Comparison of ENCODE assay signal across 8 cellular contexts in genomic region chr6:33711140-33712129, GRCh38. TPM values are rescaled to one million over a fixed set of nuclear protein-coding genes. Genes with fewer than 3 reads are reported as not detected.
DNase-seq lines count a peak whose midpoint lies in the region; ATAC-seq and TF ChIP-seq lines count a peak whose summit lies in the region.

TSS of gene UQCC2 (minus strand) at chr6:33711700. CDS start at chr6:33711686, 14 bp downstream.

- POLR2A ChIA-PET in naive thymus-derived CD4-positive, alpha-beta T cell (lab: Charles Lee) = interaction anchor here (0.5 to 5.9 kb wide), 23 partner anchors 11 to 1863 kb away, joined by 3 to 53 read pairs (median 4); partner anchors contain the start of genes CUTA, ITPR3, LEMD2 and RPS18

- H3K9me2 ChIP-seq in DOHH2 (replicated peaks; ENCODE audit: control insufficient read depth, low read length) (no peaks in the 10 kb centered on the region), GM23248 (ENCODE audit: insufficient read depth) (no peaks in the 10 kb centered on the region)

- H3F3A ChIP-seq in DOHH2 (ENCODE audit: control insufficient read depth, insufficient read depth) (peaks cover 2% of the 10 kb centered on the region), GM23248 (ENCODE audit: insufficient read depth) (no peaks in the 10 kb centered on the region)

- 1 to 2% methylated on average over 58 to 73 of the region's 73 CpGs for WGBS in GM23248 (ENCODE audit: low coverage in 1 of 2, low lambda C conversion rate in 2 of 2, missing lambda C conversion rate in 2 of 2), 2 experiments

- DNase-seq in GM23248 = peak; percentile 99
- peak; percentile 93 for DNase-seq in LHCN-M2 (ENCODE audit: low read depth)
- DNase-seq in RPMI7951 (ENCODE audit: low read depth) = peak; percentile 94
- peak; percentile 96 for DNase-seq in activated T-helper 1 cell treated with anti-CD3 and anti-CD28 coated beads, Interleukin-12 subunit alpha, Interleukin-12 subunit beta, Interleukin-2, Interleukin-4 antibody, amounts not matched to agents 30 ng/mL and 10 ng/mL and 1 ng/mL, durations not matched to agents 14 hours and 24 hours and 36 hours (ENCODE audit: low spot score)
- DNase-seq in fibroblast of gingiva (ENCODE audit: low read depth) = peak; percentile 92
- DNase-seq in naive thymus-derived CD4-positive, alpha-beta T cell = peak; percentile 94 to 97 (median 97)
- peak; percentile 94 for DNase-seq in stimulated activated naive B cell treated with anti-CD40 and anti-IgM and Interleukin-4, amounts not matched to agents 10 μg/mL and 1 μg/mL and 100 μg/mL, for 72 hours

- H3K36me3 ChIP-seq in DOHH2 (ENCODE audit: control insufficient read depth, low read length) (peaks cover 38% of the 10 kb centered on the region), GM23248 (ENCODE audit: low read depth) (no peaks in the 10 kb centered on the region)
- H3K36me3 ChIP-seq in naive thymus-derived CD4-positive, alpha-beta T cell (ENCODE audit: control insufficient read depth in 2 of 3, insufficient read depth in 3 of 3, low read length in 3 of 3) = peaks cover 0 to 27% (median 0%) of the 10 kb centered on the region in 3 experiments

- H3K4me2 ChIP-seq in DOHH2 (ENCODE audit: low read length) (peak within 1 kb of the TSS; percentile 94), GM23248 (ENCODE audit: unreplicated experiment) (peak within 1 kb of the TSS; percentile 95)

- peak within 1 kb of the TSS; percentile 99 for H3K27ac Mint-ChIP-seq in activated T-helper 1 cell treated with anti-CD3 and anti-CD28 coated beads, Interleukin-12 subunit alpha, Interleukin-12 subunit beta, Interleukin-2, Interleukin-4 antibody, amounts not matched to agents 30 ng/mL and 10 ng/mL and 1 ng/mL, durations not matched to agents 14 hours and 24 hours and 36 hours
- H3K27ac Mint-ChIP-seq in naive thymus-derived CD4-positive, alpha-beta T cell = peak within 1 kb of the TSS; percentile 94 to 98 (median 98)
- H3K27ac Mint-ChIP-seq in stimulated activated naive B cell treated with anti-CD40 and anti-IgM and Interleukin-4, amounts not matched to agents 10 μg/mL and 1 μg/mL and 100 μg/mL, for 72 hours = peak within 1 kb of the TSS; percentile 100

- no peaks in the 10 kb centered on the region for H3K9me3 Mint-ChIP-seq in activated T-helper 1 cell treated with anti-CD3 and anti-CD28 coated beads, Interleukin-12 subunit alpha, Interleukin-12 subunit beta, Interleukin-2, Interleukin-4 antibody, amounts not matched to agents 30 ng/mL and 10 ng/mL and 1 ng/mL, durations not matched to agents 14 hours and 24 hours and 36 hours
- peaks cover 0 to 2% (median 0%) of the 10 kb centered on the region in 11 donors for H3K9me3 Mint-ChIP-seq in naive thymus-derived CD4-positive, alpha-beta T cell
- H3K9me3 Mint-ChIP-seq in stimulated activated naive B cell treated with anti-CD40 and anti-IgM and Interleukin-4, amounts not matched to agents 10 μg/mL and 1 μg/mL and 100 μg/mL, for 72 hours = no peaks in the 10 kb centered on the region

- peak; percentile 65 for TF ChIP-seq CTCF in DOHH2 (IDR thresholded peaks at IDR 0.05; ENCODE audit: low read depth, low read length, poor library complexity, severe bottlenecking)

- peaks cover 3% of the 10 kb centered on the region for H3K27me3 Mint-ChIP-seq in activated T-helper 1 cell treated with anti-CD3 and anti-CD28 coated beads, Interleukin-12 subunit alpha, Interleukin-12 subunit beta, Interleukin-2, Interleukin-4 antibody, amounts not matched to agents 30 ng/mL and 10 ng/mL and 1 ng/mL, durations not matched to agents 14 hours and 24 hours and 36 hours (ENCODE audit: insufficient read depth)
- peaks cover 0 to 9% (median 0%) of the 10 kb centered on the region in 5 donors for H3K27me3 Mint-ChIP-seq in naive thymus-derived CD4-positive, alpha-beta T cell
- no peaks in the 10 kb centered on the region for H3K27me3 Mint-ChIP-seq in stimulated activated naive B cell treated with anti-CD40 and anti-IgM and Interleukin-4, amounts not matched to agents 10 μg/mL and 1 μg/mL and 100 μg/mL, for 72 hours

- in situ Hi-C loops in GM23248 (cut with MboI) = no loop called here

- H3K27me3 ChIP-seq in DOHH2 (ENCODE audit: control insufficient read depth, low read length) (no peaks in the 10 kb centered on the region), GM23248 (replicated peaks; ENCODE audit: insufficient read depth) (no peaks in the 10 kb centered on the region)
- no peaks in the 10 kb centered on the region for H3K27me3 ChIP-seq in naive thymus-derived CD4-positive, alpha-beta T cell (ENCODE audit: control insufficient read depth in 2 of 2, insufficient read depth in 2 of 2, low read length in 2 of 2)

- peaks cover 22% of the 10 kb centered on the region for H3K36me3 Mint-ChIP-seq in activated T-helper 1 cell treated with anti-CD3 and anti-CD28 coated beads, Interleukin-12 subunit alpha, Interleukin-12 subunit beta, Interleukin-2, Interleukin-4 antibody, amounts not matched to agents 30 ng/mL and 10 ng/mL and 1 ng/mL, durations not matched to agents 14 hours and 24 hours and 36 hours (ENCODE audit: low read depth)
- peaks cover 0 to 18% (median 7%) of the 10 kb centered on the region in 5 donors for H3K36me3 Mint-ChIP-seq in naive thymus-derived CD4-positive, alpha-beta T cell
- H3K36me3 Mint-ChIP-seq in stimulated activated naive B cell treated with anti-CD40 and anti-IgM and Interleukin-4, amounts not matched to agents 10 μg/mL and 1 μg/mL and 100 μg/mL, for 72 hours = peaks cover 24 to 34% of the 10 kb centered on the region in 2 donors

- CTCF ChIA-PET in naive thymus-derived CD4-positive, alpha-beta T cell (lab: Charles Lee) = interaction anchor here (0.6 to 2.8 kb wide), 24 partner anchors 10 to 452 kb away, joined by 3 to 30 read pairs (median 5); partner anchors contain the start of genes BAK1 and IP6K3

- H4K20me1 ChIP-seq in DOHH2 (ENCODE audit: control insufficient read depth, insufficient read depth, low read depth, low read length) = no peaks in the 10 kb centered on the region
- H4K20me1 ChIP-seq in GM23248 (ENCODE audit: insufficient read depth) = no peaks in the 10 kb centered on the region

- intact Hi-C loops in activated T-helper 1 cell treated with anti-CD3 and anti-CD28 coated beads, Interleukin-12 subunit alpha, Interleukin-12 subunit beta, Interleukin-2, Interleukin-4 antibody, amounts not matched to agents 30 ng/mL and 10 ng/mL and 1 ng/mL, durations not matched to agents 14 hours and 24 hours and 36 hours (cut with micrococcal nuclease) = loop anchor here (1.0 to 10.0 kb wide), 9 partner anchors 17 to 507 kb away; partner anchors contain the start of genes HSD17B8, ITPR3, RING1 and RXRB
- intact Hi-C loops in naive thymus-derived CD4-positive, alpha-beta T cell (cut with micrococcal nuclease) = loop anchor here (1.0 to 10.0 kb wide), 16 partner anchors 14 to 526 kb away; partner anchors contain the start of genes CUTA (in 2 of the 2), LEMD2 (in 2 of the 2), HMGA1 (in 1 of the 2) and HSD17B8 (in 1 of the 2)

- H3K4me3 ChIP-seq in DOHH2 (ENCODE audit: low read length) = peak within 1 kb of the TSS; percentile 82
- peak within 1 kb of the TSS; percentile 97 for H3K4me3 ChIP-seq in GM23248
- peak within 1 kb of the TSS; percentile 83 for H3K4me3 ChIP-seq in naive thymus-derived CD4-positive, alpha-beta T cell (ENCODE audit: low read length)

- H3K4me1 Mint-ChIP-seq in activated T-helper 1 cell treated with anti-CD3 and anti-CD28 coated beads, Interleukin-12 subunit alpha, Interleukin-12 subunit beta, Interleukin-2, Interleukin-4 antibody, amounts not matched to agents 30 ng/mL and 10 ng/mL and 1 ng/mL, durations not matched to agents 14 hours and 24 hours and 36 hours (ENCODE audit: low read depth) = peaks cover 42% of the 10 kb centered on the region
- peaks cover 22 to 46% (median 36%) of the 10 kb centered on the region in 7 donors for H3K4me1 Mint-ChIP-seq in naive thymus-derived CD4-positive, alpha-beta T cell
- H3K4me1 Mint-ChIP-seq in stimulated activated naive B cell treated with anti-CD40 and anti-IgM and Interleukin-4, amounts not matched to agents 10 μg/mL and 1 μg/mL and 100 μg/mL, for 72 hours = peaks cover 28 to 45% of the 10 kb centered on the region in 2 donors

- peak within 1 kb of the TSS; percentile 95 for H3K4me3 Mint-ChIP-seq in activated T-helper 1 cell treated with anti-CD3 and anti-CD28 coated beads, Interleukin-12 subunit alpha, Interleukin-12 subunit beta, Interleukin-2, Interleukin-4 antibody, amounts not matched to agents 30 ng/mL and 10 ng/mL and 1 ng/mL, durations not matched to agents 14 hours and 24 hours and 36 hours
- H3K4me3 Mint-ChIP-seq in naive thymus-derived CD4-positive, alpha-beta T cell = peak within 1 kb of the TSS; percentile 94 to 99 (median 98)
- H3K4me3 Mint-ChIP-seq in stimulated activated naive B cell treated with anti-CD40 and anti-IgM and Interleukin-4, amounts not matched to agents 10 μg/mL and 1 μg/mL and 100 μg/mL, for 72 hours = peak within 1 kb of the TSS; percentile 99 to 100

- H3K9ac ChIP-seq in GM23248 = peak within 1 kb of the TSS; percentile 85

- peak within 1 kb of the TSS; percentile 91 for H3K27ac ChIP-seq in DOHH2 (ENCODE audit: low read depth, low read length)
- peak within 1 kb of the TSS; percentile 49 for H3K27ac ChIP-seq in GM23248
- peak within 1 kb of the TSS; percentile 91 for H3K27ac ChIP-seq in naive thymus-derived CD4-positive, alpha-beta T cell (ENCODE audit: low read depth, low read length)

- H3K4me1 ChIP-seq in DOHH2 (ENCODE audit: control insufficient read depth, low read length) = peaks cover 34% of the 10 kb centered on the region
- peaks cover 12% of the 10 kb centered on the region for H3K4me1 ChIP-seq in GM23248 (ENCODE audit: insufficient read depth)
- peaks cover 9 to 11% of the 10 kb centered on the region in 2 donors for H3K4me1 ChIP-seq in naive thymus-derived CD4-positive, alpha-beta T cell (ENCODE audit: control insufficient read depth in 2 of 2, insufficient read depth in 2 of 2, low read length in 2 of 2)

- no peaks in the 10 kb centered on the region for H3K9me3 ChIP-seq in DOHH2 (ENCODE audit: control insufficient read depth, insufficient read depth, low read length)
- H3K9me3 ChIP-seq in GM23248 (ENCODE audit: low read depth) = no peaks in the 10 kb centered on the region
- H3K9me3 ChIP-seq in naive thymus-derived CD4-positive, alpha-beta T cell (ENCODE audit: control insufficient read depth in 2 of 3, low read length in 3 of 3) = no peaks in the 10 kb centered on the region

- H3K79me2 ChIP-seq in DOHH2 (ENCODE audit: control insufficient read depth, low read length) (peaks cover 28% of the 10 kb centered on the region), GM23248 (ENCODE audit: insufficient read depth) (peaks cover 24% of the 10 kb centered on the region)

- H2AFZ ChIP-seq in GM23248 = peak within 1 kb of the TSS; percentile 90

- ATAC-seq in naive thymus-derived CD4-positive, alpha-beta T cell = peak; percentile 97
- ATAC-seq in stimulated activated naive B cell treated with anti-CD40 and anti-IgM and Interleukin-4, amounts not matched to agents 10 μg/mL and 1 μg/mL and 100 μg/mL, for 72 hours (replicated peaks) = peak; percentile 94 to 96

RNA-seq across cellular contexts. Expression of gene UQCC2, which starts in this region (rescaled TPM):
- total RNA-seq in GM23248 (2014; rRNA removed; shearing (Covaris generic)) = 11.4 and 31.7 TPM in 2 replicates
- polyA plus RNA-seq in GM23248 (2016; fragmentation: Nextera tagmentation; extraction: Ambion mirVana) = 134 and 138 TPM in 2 replicates
- 36.4 and 48.7 TPM in 2 replicates for total RNA-seq in LHCN-M2 (2014; rRNA removed)
- polyA plus RNA-seq in LHCN-M2 (2012) = 288 TPM
- total RNA-seq in RPMI7951 (2014; rRNA removed; shearing (Covaris generic)) = 58.2 and 66.4 TPM in 2 replicates
- total RNA-seq in activated T-helper 1 cell treated with anti-CD3 and anti-CD28 coated beads, Interleukin-12 subunit alpha, Interleukin-12 subunit beta, Interleukin-2, Interleukin-4 antibody, amounts not matched to agents 30 ng/mL and 10 ng/mL and 1 ng/mL, durations not matched to agents 14 hours and 24 hours and 36 hours = 123 and 139 TPM in 2 replicates
- 10 to 100 TPM; 15.7 to 79.8 (median 23.0) TPM for total RNA-seq in naive thymus-derived CD4-positive, alpha-beta T cell
- 10 to 100 TPM; 34.1 to 50.0 TPM for polyA plus RNA-seq in naive thymus-derived CD4-positive, alpha-beta T cell

Comparison
In these comparisons a context has a peak if more than half of its experiments do, and no peak if none do; other contexts are left out.
1. Peak in every context shown above with its lines: DNase-seq, ATAC-seq, H3K4me3 ChIP-seq and H3K27ac ChIP-seq.